In the genomic region with DNA sequence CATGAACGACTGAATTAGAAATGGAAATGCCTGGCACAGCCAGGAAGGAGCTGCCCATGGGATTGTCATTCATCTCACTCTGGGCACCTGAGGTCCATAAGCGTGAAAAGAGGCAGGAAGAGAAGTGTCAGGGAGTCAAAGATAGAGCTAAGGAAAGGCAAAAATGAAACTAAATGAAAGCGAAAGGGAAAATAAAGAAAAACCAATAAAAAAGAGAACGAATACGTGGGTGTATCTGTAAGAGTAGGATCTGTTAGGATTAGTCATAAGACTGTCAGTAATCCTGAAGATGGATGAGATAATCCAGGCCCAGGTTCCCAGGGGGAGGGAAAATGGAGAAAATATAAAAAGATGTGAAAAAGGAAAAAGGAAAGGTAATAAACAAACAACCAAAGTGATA, we compare ENCODE assay signal across 1 cellular context.
TF ChIP-seq lines count a peak whose summit lies in the region.

No MANE protein-coding gene starts in this region.

TF ChIP-seq in GM12878, 131 proteins besides CTCF, POLR2A, EP300 and RAD21 (continued from another document):
- TF ChIP-seq, protein P1, sequence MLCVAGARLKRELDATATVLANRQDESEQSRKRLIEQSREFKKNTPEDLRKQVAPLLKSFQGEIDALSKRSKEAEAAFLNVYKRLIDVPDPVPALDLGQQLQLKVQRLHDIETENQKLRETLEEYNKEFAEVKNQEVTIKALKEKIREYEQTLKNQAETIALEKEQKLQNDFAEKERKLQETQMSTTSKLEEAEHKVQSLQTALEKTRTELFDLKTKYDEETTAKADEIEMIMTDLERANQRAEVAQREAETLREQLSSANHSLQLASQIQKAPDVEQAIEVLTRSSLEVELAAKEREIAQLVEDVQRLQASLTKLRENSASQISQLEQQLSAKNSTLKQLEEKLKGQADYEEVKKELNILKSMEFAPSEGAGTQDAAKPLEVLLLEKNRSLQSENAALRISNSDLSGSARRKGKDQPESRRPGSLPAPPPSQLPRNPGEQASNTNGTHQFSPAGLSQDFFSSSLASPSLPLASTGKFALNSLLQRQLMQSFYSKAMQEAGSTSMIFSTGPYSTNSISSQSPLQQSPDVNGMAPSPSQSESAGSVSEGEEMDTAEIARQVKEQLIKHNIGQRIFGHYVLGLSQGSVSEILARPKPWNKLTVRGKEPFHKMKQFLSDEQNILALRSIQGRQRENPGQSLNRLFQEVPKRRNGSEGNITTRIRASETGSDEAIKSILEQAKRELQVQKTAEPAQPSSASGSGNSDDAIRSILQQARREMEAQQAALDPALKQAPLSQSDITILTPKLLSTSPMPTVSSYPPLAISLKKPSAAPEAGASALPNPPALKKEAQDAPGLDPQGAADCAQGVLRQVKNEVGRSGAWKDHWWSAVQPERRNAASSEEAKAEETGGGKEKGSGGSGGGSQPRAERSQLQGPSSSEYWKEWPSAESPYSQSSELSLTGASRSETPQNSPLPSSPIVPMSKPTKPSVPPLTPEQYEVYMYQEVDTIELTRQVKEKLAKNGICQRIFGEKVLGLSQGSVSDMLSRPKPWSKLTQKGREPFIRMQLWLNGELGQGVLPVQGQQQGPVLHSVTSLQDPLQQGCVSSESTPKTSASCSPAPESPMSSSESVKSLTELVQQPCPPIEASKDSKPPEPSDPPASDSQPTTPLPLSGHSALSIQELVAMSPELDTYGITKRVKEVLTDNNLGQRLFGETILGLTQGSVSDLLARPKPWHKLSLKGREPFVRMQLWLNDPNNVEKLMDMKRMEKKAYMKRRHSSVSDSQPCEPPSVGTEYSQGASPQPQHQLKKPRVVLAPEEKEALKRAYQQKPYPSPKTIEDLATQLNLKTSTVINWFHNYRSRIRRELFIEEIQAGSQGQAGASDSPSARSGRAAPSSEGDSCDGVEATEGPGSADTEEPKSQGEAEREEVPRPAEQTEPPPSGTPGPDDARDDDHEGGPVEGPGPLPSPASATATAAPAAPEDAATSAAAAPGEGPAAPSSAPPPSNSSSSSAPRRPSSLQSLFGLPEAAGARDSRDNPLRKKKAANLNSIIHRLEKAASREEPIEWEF (IDR thresholded peaks at IDR 0.05; ENCODE audit: insufficient replicate concordance, low read depth, low read length), result no peak
- TF ChIP-seq, protein P2, sequence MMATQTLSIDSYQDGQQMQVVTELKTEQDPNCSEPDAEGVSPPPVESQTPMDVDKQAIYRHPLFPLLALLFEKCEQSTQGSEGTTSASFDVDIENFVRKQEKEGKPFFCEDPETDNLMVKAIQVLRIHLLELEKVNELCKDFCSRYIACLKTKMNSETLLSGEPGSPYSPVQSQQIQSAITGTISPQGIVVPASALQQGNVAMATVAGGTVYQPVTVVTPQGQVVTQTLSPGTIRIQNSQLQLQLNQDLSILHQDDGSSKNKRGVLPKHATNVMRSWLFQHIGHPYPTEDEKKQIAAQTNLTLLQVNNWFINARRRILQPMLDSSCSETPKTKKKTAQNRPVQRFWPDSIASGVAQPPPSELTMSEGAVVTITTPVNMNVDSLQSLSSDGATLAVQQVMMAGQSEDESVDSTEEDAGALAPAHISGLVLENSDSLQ (IDR thresholded peaks at IDR 0.05), result peak; percentile 67
- TF ChIP-seq IKZF2 (IDR thresholded peaks at IDR 0.05) (0 out of 4 replicates have a peak, but pooled peaks have one; percentile 13 to 31), ATF7 (IDR thresholded peaks at IDR 0.05; ENCODE audit: low read depth) (0 out of 2 replicates have a peak, but pooled peaks have one; percentile 18)
- TF ChIP-seq, protein P3, sequence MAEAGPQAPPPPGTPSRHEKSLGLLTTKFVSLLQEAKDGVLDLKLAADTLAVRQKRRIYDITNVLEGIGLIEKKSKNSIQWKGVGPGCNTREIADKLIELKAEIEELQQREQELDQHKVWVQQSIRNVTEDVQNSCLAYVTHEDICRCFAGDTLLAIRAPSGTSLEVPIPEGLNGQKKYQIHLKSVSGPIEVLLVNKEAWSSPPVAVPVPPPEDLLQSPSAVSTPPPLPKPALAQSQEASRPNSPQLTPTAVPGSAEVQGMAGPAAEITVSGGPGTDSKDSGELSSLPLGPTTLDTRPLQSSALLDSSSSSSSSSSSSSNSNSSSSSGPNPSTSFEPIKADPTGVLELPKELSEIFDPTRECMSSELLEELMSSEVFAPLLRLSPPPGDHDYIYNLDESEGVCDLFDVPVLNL (IDR thresholded peaks at IDR 0.05; ENCODE audit: low read depth, low read length), result no peak
